In the genomic region with DNA sequence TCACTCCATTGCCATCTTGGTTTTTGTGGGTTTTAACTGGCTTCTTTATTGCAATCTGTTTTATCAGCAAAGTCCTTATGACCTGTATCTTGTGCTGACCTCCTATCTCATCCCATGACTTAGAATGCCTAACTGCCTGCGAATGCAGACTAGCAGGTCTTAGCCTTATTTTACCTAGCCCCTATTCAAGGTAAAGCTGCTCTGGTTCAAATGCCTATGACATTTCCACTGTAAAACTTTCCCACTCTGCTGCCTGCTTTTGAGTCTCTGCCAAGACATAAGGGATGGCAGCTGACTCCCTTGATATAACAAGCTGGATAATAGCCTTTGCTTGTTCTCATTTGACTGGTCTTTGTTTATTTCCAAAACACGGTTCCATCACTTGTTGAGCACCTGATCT, we compare ENCODE assay signal across 20 cellular contexts.
DNase-seq lines count a peak whose midpoint lies in the region; ATAC-seq, FAIRE-seq and TF ChIP-seq lines count a peak whose summit lies in the region.
"Had no signal": no experiment of that assay in that cellular context is flagged by ENCODE, and none has a peak within 500 bp of the region (broad histone marks: within the 10 kb centered on the region; RNA-seq: fewer than 3 reads in every experiment).

No MANE protein-coding gene starts in this region.

- no peaks in the 10 kb centered on the region for H3K4me1 Mint-ChIP-seq in activated CD4-positive, alpha-beta T cell treated with anti-CD3 and anti-CD28 coated beads for 36 hours
- H3K4me1 Mint-ChIP-seq: CD4-positive, CD25-positive, alpha-beta regulatory T cell had no signal

- POLR2A ChIA-PET in activated CD4-positive, alpha-beta T cell treated with anti-CD3 and anti-CD28 coated beads for 36 hours (lab: Charles Lee), result no interaction called here
- POLR2A ChIA-PET in HepG2 (lab: Yijun Ruan, JAX), result no interaction called here

- H3K79me2 ChIP-seq in HepG2 (ENCODE audit: insufficient read depth, low read length), result no peaks in the 10 kb centered on the region

- intact Hi-C loops in activated CD4-positive, alpha-beta T cell treated with anti-CD3 and anti-CD28 coated beads for 36 hours (cut with DNase I, micrococcal nuclease), result no loop called here
- intact Hi-C loops in HepG2 (cut with micrococcal nuclease; ENCODE audit: unreplicated experiment), result no loop called here

- WGBS in HepG2 (ENCODE audit: low lambda C conversion rate), result 42% methylated on average over 2 of the region's 2 CpGs

- H4K20me1 ChIP-seq in HepG2 (ENCODE audit: insufficient read depth, low read length), result no peaks in the 10 kb centered on the region
- H4K20me1 ChIP-seq: BLaER1 treated with 17β-estradiol and CSF1 and Interleukin-3, amounts not matched to agents 10 nM and 100 nM had no signal

- H3K9me3 ChIP-seq in HepG2 (ENCODE audit: low read length), result peaks cover 12% of the 10 kb centered on the region

- no peak for TF ChIP-seq EP300 in HepG2 (IDR thresholded peaks at IDR 0.05; ENCODE audit: low read depth in 2 of 2, low read length in 2 of 2)
- no peak for TF ChIP-seq EP300 in HepG2 (CRISPR knock-in tag; IDR thresholded peaks at IDR 0.05; ENCODE audit: borderline replicate concordance)

- FAIRE-seq in HepG2 (lab: Jason Lieb, UNC), result no peak
- FAIRE-seq: G401.6, GM12891, HTR-8/SVneo had no signal

- H3K27ac ChIP-seq in HepG2 (ENCODE audit: extremely low read length, insufficient read depth, low read length), result no peak overlapping the region
- H3K27ac ChIP-seq: BLaER1 treated with 17β-estradiol and CSF1 and Interleukin-3, amounts not matched to agents 10 nM and 100 nM had no signal

- peaks cover 2% of the 10 kb centered on the region for H3K27me3 Mint-ChIP-seq in activated CD4-positive, alpha-beta T cell treated with anti-CD3 and anti-CD28 coated beads for 36 hours

- H3K36me3 Mint-ChIP-seq in activated CD4-positive, alpha-beta T cell treated with anti-CD3 and anti-CD28 coated beads for 36 hours (ENCODE audit: low read depth), result no peaks in the 10 kb centered on the region
- H3K36me3 Mint-ChIP-seq: CD4-positive, CD25-positive, alpha-beta regulatory T cell had no signal

- H3K4me2 ChIP-seq in HepG2 (ENCODE audit: low read depth, low read length), result no peak overlapping the region
- H3K4me2 ChIP-seq: BLaER1 treated with 17β-estradiol and CSF1 and Interleukin-3, amounts not matched to agents 10 nM and 100 nM had no signal

- no peak overlapping the region for H3K4me3 ChIP-seq in HepG2 (replicated peaks in 1 of 3; ENCODE audit: insufficient read depth in 1 of 3, low read depth in 2 of 3, low read length in 3 of 3)
- H3K4me3 ChIP-seq: BLaER1 treated with 17β-estradiol and CSF1 and Interleukin-3, amounts not matched to agents 10 nM and 100 nM had no signal

- H3K36me3 ChIP-seq in HepG2 (replicated peaks in 1 of 2; ENCODE audit: control insufficient read depth in 1 of 2, insufficient read depth in 2 of 2, low read length in 2 of 2), result no peaks in the 10 kb centered on the region
- H3K36me3 ChIP-seq: BLaER1 treated with 17β-estradiol and CSF1 and Interleukin-3, amounts not matched to agents 10 nM and 100 nM had no signal

- no peak for ATAC-seq in activated CD4-positive, alpha-beta T cell treated with anti-CD3 and anti-CD28 coated beads for 36 hours
- ATAC-seq in GM19397 (IDR thresholded peaks at IDR 0.05; ENCODE audit: unreplicated experiment) (no peak), HepG2 (no peak)

- no peaks in the 10 kb centered on the region; a peak in 1 of 5 replicates for H3K27me3 ChIP-seq in HepG2 (ENCODE audit: control insufficient read depth in 1 of 2, insufficient read depth in 2 of 2, low read length in 2 of 2)
- H3K27me3 ChIP-seq: BLaER1 treated with 17β-estradiol and CSF1 and Interleukin-3, amounts not matched to agents 10 nM and 100 nM had no signal

- H3K9me3 Mint-ChIP-seq in activated CD4-positive, alpha-beta T cell treated with anti-CD3 and anti-CD28 coated beads for 36 hours (ENCODE audit: low read depth), result peaks cover 9% of the 10 kb centered on the region

- DNase-seq in COR-L47 (lab: John Stamatoyannopoulos, UW) (peak; percentile 35), NCI-H1105 treated with DMSO at 0.1 percent for 48 hours (lab: John Stamatoyannopoulos, UW) (peak; percentile 88), OCI-M1 (lab: John Stamatoyannopoulos, UW) (peak; percentile 62), foreskin melanocyte (peak; percentile 1), SIG-M5 (lab: John Stamatoyannopoulos, UW) (no peak), HepG2 (ENCODE audit: low spot score) (no peak)
- no peak for DNase-seq in activated CD4-positive, alpha-beta T cell treated with anti-CD3 and anti-CD28 coated beads for 36 hours
- DNase-seq: ACHN; Calu3; CD4-positive, CD25-positive, alpha-beta regulatory T cell; DMS153; DMS79 treated with DMSO at 0.1 percent for 48 hours; EL; HCEC 1CT; HFFc6 had no signal

- CTCF ChIA-PET in activated CD4-positive, alpha-beta T cell treated with anti-CD3 and anti-CD28 coated beads for 36 hours (lab: Charles Lee), result no interaction called here
- CTCF ChIA-PET in HepG2 (lab: Yijun Ruan, JAX; ENCODE audit: low intra/inter-chr PET ratio, low total read pairs), result no interaction called here

- H3K9ac ChIP-seq in HepG2 (ENCODE audit: insufficient read depth, low read depth, low read length), result no peak overlapping the region
- H3K9ac ChIP-seq: BLaER1 treated with 17β-estradiol and CSF1 and Interleukin-3, amounts not matched to agents 10 nM and 100 nM had no signal

- no peak overlapping the region for H3K27ac Mint-ChIP-seq in activated CD4-positive, alpha-beta T cell treated with anti-CD3 and anti-CD28 coated beads for 36 hours
- H3K27ac Mint-ChIP-seq: CD4-positive, CD25-positive, alpha-beta regulatory T cell; HFFc6 had no signal

- no TSS peak for BruUV-seq in HepG2 (replicated peaks; lab: Mats Ljungman, UMichigan)

- TF ChIP-seq CTCF in HepG2 (CRISPR knock-in tag; IDR thresholded peaks at IDR 0.05), result no peak

- no peaks in the 10 kb centered on the region; the same call in 1 of the 2 replicates for H3K4me1 ChIP-seq in HepG2 (ENCODE audit: insufficient read depth, low read length)

- in situ Hi-C loops in HepG2 (cut with HindIII; ENCODE audit: extremely low pct_ligation_motif_present, low pct_unique_long_range_greater_than_20kb), result no loop called here

- no peak overlapping the region for H3K4me3 Mint-ChIP-seq in activated CD4-positive, alpha-beta T cell treated with anti-CD3 and anti-CD28 coated beads for 36 hours
- H3K4me3 Mint-ChIP-seq: CD4-positive, CD25-positive, alpha-beta regulatory T cell; HFFc6 had no signal

- no peak for TF ChIP-seq RAD21 in HepG2 (CRISPR knock-in tag; IDR thresholded peaks at IDR 0.05)

- no peak overlapping the region for H2AFZ ChIP-seq in HepG2 (ENCODE audit: low read length)

- TF ChIP-seq POLR2A in HepG2 (IDR thresholded peaks at IDR 0.05; ENCODE audit: insufficient read depth in 1 of 2, low read depth in 2 of 2, low read length in 2 of 2), result no peak

TF ChIP-seq in HepG2, 621 proteins besides CTCF, POLR2A, EP300 and RAD21:
- TF ChIP-seq RARA (CRISPR knock-in tag; IDR thresholded peaks at IDR 0.05) (no peak), ZNF839 (CRISPR knock-in tag; IDR thresholded peaks at IDR 0.05; ENCODE audit: borderline replicate concordance) (no peak), NFE2 (CRISPR knock-in tag; IDR thresholded peaks at IDR 0.05) (no peak), RORA (CRISPR knock-in tag; IDR thresholded peaks at IDR 0.05) (no peak), PLRG1 (conservative IDR thresholded peaks at IDR 0.05) (no peak), ZNF33B (CRISPR knock-in tag; IDR thresholded peaks at IDR 0.05) (no peak), SP140L (CRISPR knock-in tag; IDR thresholded peaks at IDR 0.05; ENCODE audit: borderline replicate concordance) (no peak)
- TF ChIP-seq, protein P1, sequence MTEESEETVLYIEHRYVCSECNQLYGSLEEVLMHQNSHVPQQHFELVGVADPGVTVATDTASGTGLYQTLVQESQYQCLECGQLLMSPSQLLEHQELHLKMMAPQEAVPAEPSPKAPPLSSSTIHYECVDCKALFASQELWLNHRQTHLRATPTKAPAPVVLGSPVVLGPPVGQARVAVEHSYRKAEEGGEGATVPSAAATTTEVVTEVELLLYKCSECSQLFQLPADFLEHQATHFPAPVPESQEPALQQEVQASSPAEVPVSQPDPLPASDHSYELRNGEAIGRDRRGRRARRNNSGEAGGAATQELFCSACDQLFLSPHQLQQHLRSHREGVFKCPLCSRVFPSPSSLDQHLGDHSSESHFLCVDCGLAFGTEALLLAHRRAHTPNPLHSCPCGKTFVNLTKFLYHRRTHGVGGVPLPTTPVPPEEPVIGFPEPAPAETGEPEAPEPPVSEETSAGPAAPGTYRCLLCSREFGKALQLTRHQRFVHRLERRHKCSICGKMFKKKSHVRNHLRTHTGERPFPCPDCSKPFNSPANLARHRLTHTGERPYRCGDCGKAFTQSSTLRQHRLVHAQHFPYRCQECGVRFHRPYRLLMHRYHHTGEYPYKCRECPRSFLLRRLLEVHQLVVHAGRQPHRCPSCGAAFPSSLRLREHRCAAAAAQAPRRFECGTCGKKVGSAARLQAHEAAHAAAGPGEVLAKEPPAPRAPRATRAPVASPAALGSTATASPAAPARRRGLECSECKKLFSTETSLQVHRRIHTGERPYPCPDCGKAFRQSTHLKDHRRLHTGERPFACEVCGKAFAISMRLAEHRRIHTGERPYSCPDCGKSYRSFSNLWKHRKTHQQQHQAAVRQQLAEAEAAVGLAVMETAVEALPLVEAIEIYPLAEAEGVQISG (CRISPR knock-in tag; IDR thresholded peaks at IDR 0.05), result no peak
- TF ChIP-seq, protein P2, sequence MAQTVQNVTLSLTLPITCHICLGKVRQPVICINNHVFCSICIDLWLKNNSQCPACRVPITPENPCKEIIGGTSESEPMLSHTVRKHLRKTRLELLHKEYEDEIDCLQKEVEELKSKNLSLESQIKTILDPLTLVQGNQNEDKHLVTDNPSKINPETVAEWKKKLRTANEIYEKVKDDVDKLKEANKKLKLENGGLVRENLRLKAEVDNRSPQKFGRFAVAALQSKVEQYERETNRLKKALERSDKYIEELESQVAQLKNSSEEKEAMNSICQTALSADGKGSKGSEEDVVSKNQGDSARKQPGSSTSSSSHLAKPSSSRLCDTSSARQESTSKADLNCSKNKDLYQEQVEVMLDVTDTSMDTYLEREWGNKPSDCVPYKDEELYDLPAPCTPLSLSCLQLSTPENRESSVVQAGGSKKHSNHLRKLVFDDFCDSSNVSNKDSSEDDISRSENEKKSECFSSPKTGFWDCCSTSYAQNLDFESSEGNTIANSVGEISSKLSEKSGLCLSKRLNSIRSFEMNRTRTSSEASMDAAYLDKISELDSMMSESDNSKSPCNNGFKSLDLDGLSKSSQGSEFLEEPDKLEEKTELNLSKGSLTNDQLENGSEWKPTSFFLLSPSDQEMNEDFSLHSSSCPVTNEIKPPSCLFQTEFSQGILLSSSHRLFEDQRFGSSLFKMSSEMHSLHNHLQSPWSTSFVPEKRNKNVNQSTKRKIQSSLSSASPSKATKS (CRISPR knock-in tag; IDR thresholded peaks at IDR 0.05), result no peak
TF ChIP-seq in HepG2: peak in this region for 0.

Comparison
In these comparisons a context has a peak if more than half of its experiments do, and no peak if none do; other contexts are left out.
1. DNase-seq: peak in COR-L47 (single experiment), NCI-H1105 treated with DMSO at 0.1 percent for 48 hours (single experiment), OCI-M1 (single experiment) and foreskin melanocyte (single experiment); none in activated CD4-positive, alpha-beta T cell treated with anti-CD3 and anti-CD28 coated beads for 36 hours (single experiment), SIG-M5 (single experiment) and HepG2 (single experiment).